25 cellular contexts compared by ENCODE assay signal in the genomic region with DNA sequence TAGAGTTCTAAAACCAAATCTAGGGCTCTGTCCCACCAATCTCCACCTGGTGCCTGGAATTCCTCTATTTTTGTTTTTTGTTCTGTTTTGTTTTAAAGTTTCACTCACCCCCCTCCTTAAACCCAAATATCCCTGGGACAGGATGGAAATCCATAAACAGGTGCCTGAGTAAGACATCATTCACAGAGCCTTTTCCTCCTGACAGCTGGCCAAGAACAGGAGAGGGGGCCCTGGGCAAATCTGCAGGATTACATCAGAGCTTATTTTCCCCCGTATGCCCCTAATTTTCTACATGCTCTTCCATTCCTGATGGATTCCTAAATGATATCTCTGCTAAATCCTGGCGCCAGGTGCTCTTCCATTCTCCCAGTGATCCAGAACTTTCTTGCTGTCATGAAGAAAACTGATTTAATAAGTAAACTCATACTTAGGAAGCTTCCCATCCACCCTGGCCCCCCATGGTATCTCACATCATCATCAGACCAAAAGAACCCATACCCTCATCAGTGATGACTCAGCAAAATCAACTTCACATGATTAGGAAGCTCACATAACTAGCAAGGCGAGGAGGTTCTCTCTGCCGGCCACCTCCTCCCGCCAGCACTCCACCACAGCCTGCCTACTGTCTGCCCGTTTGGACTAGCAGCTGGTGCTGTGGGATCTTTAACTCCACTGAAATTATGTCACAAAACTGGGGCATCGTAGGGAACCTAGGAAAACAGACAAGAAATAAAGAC.
DNase-seq lines count a peak whose midpoint lies in the region; ATAC-seq, FAIRE-seq and TF ChIP-seq lines count a peak whose summit lies in the region.
"Had no signal": no experiment of that assay in that cellular context is flagged by ENCODE, and none has a peak within 500 bp of the region (broad histone marks: within the 10 kb centered on the region; RNA-seq: fewer than 3 reads in every experiment).

No MANE protein-coding gene starts in this region.

- H3K14ac ChIP-seq in mesenchymal stem cell (ENCODE audit: low read length in 2 of 2): peak overlapping the region in 1 of 2 experiments; percentile 53

- ATAC-seq in GM23338: no peak
- ATAC-seq: foreskin keratinocyte; naive thymus-derived CD4-positive, alpha-beta T cell; stimulated activated naive B cell treated with anti-CD40 and anti-IgM and Interleukin-4, amounts not matched to agents 10 μg/mL and 1 μg/mL and 100 μg/mL, for 72 hours had no signal

- H3K36me3 ChIP-seq in GM23338 (ENCODE audit: insufficient read depth) (no peaks in the 10 kb centered on the region), mesenchymal stem cell (ENCODE audit: control insufficient read depth in 1 of 2, insufficient read depth in 2 of 2, low read depth in 1 of 2, low read length in 2 of 2) (peaks cover 0 to 2% of the 10 kb centered on the region in 2 experiments), adrenal gland (replicated peaks in 1 of 2) (no peaks in the 10 kb centered on the region)
- H3K36me3 ChIP-seq: breast epithelium, thyroid gland had no signal

- H2BK120ac ChIP-seq in mesenchymal stem cell (ENCODE audit: low read depth, low read length): no peak overlapping the region

- H3K4me1 ChIP-seq in GM23338 (ENCODE audit: insufficient read depth): no peaks in the 10 kb centered on the region
- peaks cover 16% of the 10 kb centered on the region for H3K4me1 ChIP-seq in mesenchymal stem cell (ENCODE audit: control insufficient read depth, insufficient read depth, low read depth, low read length)
- H3K4me1 ChIP-seq in adrenal gland (replicated peaks in 1 of 2): no peaks in the 10 kb centered on the region
- H3K4me1 ChIP-seq: foreskin keratinocyte had no signal

- H3K9me2 ChIP-seq in GM23338 (ENCODE audit: insufficient read depth): no peaks in the 10 kb centered on the region; the same call in 1 of the 2 replicates

- H3K9me3 Mint-ChIP-seq in GM23338: peaks cover 9% of the 10 kb centered on the region

- TF ChIP-seq CTCF in GM23338 (conservative IDR thresholded peaks at IDR 0.05; ENCODE audit: low read depth in 2 of 2) (no peak), adrenal gland (IDR thresholded peaks at IDR 0.05) (no peak)

- no peaks in the 10 kb centered on the region for H3K79me1 ChIP-seq in mesenchymal stem cell (replicated peaks; ENCODE audit: low read length, poor library complexity, severe bottlenecking)

- H2AFZ ChIP-seq in GM23338 (peak overlapping the region; percentile 86), mesenchymal stem cell (ENCODE audit: low read depth, low read length) (no peak overlapping the region)

- no peak overlapping the region for H3K9ac ChIP-seq in mesenchymal stem cell (ENCODE audit: low read length)

- no peak overlapping the region for H3K4ac ChIP-seq in mesenchymal stem cell (ENCODE audit: low read depth in 1 of 2, low read length in 2 of 2)

- no peak for TF ChIP-seq POLR2A in adrenal gland (IDR thresholded peaks at IDR 0.05)

- 0 out of 3 replicates have a peak, but pooled peaks cover 3% of the 10 kb centered on the region for H3K36me3 Mint-ChIP-seq in GM23338 (ENCODE audit: low read depth)
- H3K36me3 Mint-ChIP-seq: stimulated activated naive B cell treated with anti-CD40 and anti-IgM and Interleukin-4, amounts not matched to agents 10 μg/mL and 1 μg/mL and 100 μg/mL, for 72 hours had no signal

- no peaks in the 10 kb centered on the region for H4K20me1 ChIP-seq in GM23338 (replicated peaks; ENCODE audit: insufficient read depth)

- H4K91ac ChIP-seq in mesenchymal stem cell (ENCODE audit: low read length): peak overlapping the region; percentile 11

- H2AK5ac ChIP-seq in mesenchymal stem cell (ENCODE audit: low read length, severe bottlenecking): peak overlapping the region; percentile 67

- 84% methylated on average over 6 of the region's 7 CpGs for WGBS in mesenchymal stem cell
- 78 to 90% (median 88%) methylated on average over 7 of the region's 7 CpGs for WGBS in adrenal gland, 4 donors

- H3K18ac ChIP-seq in mesenchymal stem cell (ENCODE audit: low read depth in 1 of 2, low read length in 2 of 2): peak overlapping the region in 1 of 2 experiments; percentile 74

- H3K4me3 Mint-ChIP-seq in GM23338: no peak overlapping the region
- H3K4me3 Mint-ChIP-seq: dendritic cell treated with granulocyte-macrophage colony-stimulating factor and Interleukin-4, amounts not matched to agents 40 ng/mL and 50 ng/mL, for 4 days; naive thymus-derived CD4-positive, alpha-beta T cell; stimulated activated naive B cell treated with anti-CD40 and anti-IgM and Interleukin-4, amounts not matched to agents 10 μg/mL and 1 μg/mL and 100 μg/mL, for 72 hours had no signal

- H3K27me3 ChIP-seq in GM23338 (ENCODE audit: insufficient read depth) (no peaks in the 10 kb centered on the region), mesenchymal stem cell (ENCODE audit: control insufficient read depth in 1 of 2, insufficient read depth in 1 of 2, low read length in 2 of 2) (no peaks in the 10 kb centered on the region), adrenal gland (no peaks in the 10 kb centered on the region)
- H3K27me3 ChIP-seq: breast epithelium, foreskin keratinocyte, thyroid gland had no signal

- H3K4me2 ChIP-seq in GM23338 (no peak overlapping the region), mesenchymal stem cell (ENCODE audit: low read length, poor library complexity, severe bottlenecking) (no peak overlapping the region)

- H3K9me3 ChIP-seq in mesenchymal stem cell (ENCODE audit: control insufficient read depth, low read length): peaks cover 25% of the 10 kb centered on the region
- no peaks in the 10 kb centered on the region for H3K9me3 ChIP-seq in adrenal gland (replicated peaks in 1 of 3)
- H3K9me3 ChIP-seq: breast epithelium, thyroid gland had no signal

- no peaks in the 10 kb centered on the region for H3F3A ChIP-seq in GM23338 (replicated peaks; ENCODE audit: low read depth)

- peak overlapping the region in 1 of 2 experiments; percentile 50 for H2BK12ac ChIP-seq in mesenchymal stem cell (ENCODE audit: low read length in 2 of 2)

- H3K4me1 Mint-ChIP-seq in GM23338: peaks cover 9% of the 10 kb centered on the region

- H2BK5ac ChIP-seq in mesenchymal stem cell (ENCODE audit: low read depth, low read length, poor library complexity, severe bottlenecking): no peak overlapping the region

- no peak overlapping the region for H3K23ac ChIP-seq in mesenchymal stem cell (ENCODE audit: low read length in 2 of 2)

- no peak overlapping the region for H3K4me3 ChIP-seq in GM23338
- no peak overlapping the region for H3K4me3 ChIP-seq in mesenchymal stem cell (ENCODE audit: insufficient read depth in 1 of 2, low read depth in 1 of 2, low read length in 2 of 2)
- no peak overlapping the region for H3K4me3 ChIP-seq in adrenal gland
- H3K4me3 ChIP-seq: breast epithelium, lung, thyroid gland had no signal

- H2BK15ac ChIP-seq in mesenchymal stem cell (ENCODE audit: low read depth, poor library complexity, severe bottlenecking): no peak overlapping the region

- DNase-seq in CMK (ENCODE audit: low read depth) (peak; percentile 80), GM23338 (ENCODE audit: low spot score) (no peak), RCC 7860 (ENCODE audit: low spot score) (peak; percentile 10), mesenchymal stem cell (no peak), NCI-H345 treated with DMSO at 0.1 percent for 48 hours (lab: John Stamatoyannopoulos, UW; ENCODE audit: unreplicated experiment) (no peak), UCSD-AML1 (lab: John Stamatoyannopoulos, UW; ENCODE audit: unreplicated experiment) (no peak), SW480 (ENCODE audit: low spot score) (no peak), adrenal gland (no peak)
- DNase-seq: activated CD4-positive, CD25-positive, alpha-beta regulatory T cell; foreskin keratinocyte; hippocampal formation; islet precursor cell; KG1; naive thymus-derived CD4-positive, alpha-beta T cell; NCI-H1048; NCI-H2029; NCI-H510A treated with DMSO at 0.1 percent for 48 hours; Right ventricle myocardium superior; stimulated activated naive B cell treated with anti-CD40 and anti-IgM and Interleukin-4, amounts not matched to agents 10 μg/mL and 1 μg/mL and 100 μg/mL, for 72 hours; T-helper 1 cell; thyroid gland had no signal

- H4K8ac ChIP-seq in mesenchymal stem cell (ENCODE audit: low read length): peak overlapping the region; percentile 73

- no peak overlapping the region for H3K27ac Mint-ChIP-seq in GM23338
- H3K27ac Mint-ChIP-seq: stimulated activated naive B cell treated with anti-CD40 and anti-IgM and Interleukin-4, amounts not matched to agents 10 μg/mL and 1 μg/mL and 100 μg/mL, for 72 hours had no signal

- peaks cover 6% of the 10 kb centered on the region for H3K27me3 Mint-ChIP-seq in GM23338 (ENCODE audit: insufficient read depth, low read depth, poor library complexity)
- H3K27me3 Mint-ChIP-seq: naive thymus-derived CD4-positive, alpha-beta T cell had no signal

- intact Hi-C loops in adrenal gland (cut with DNase I): no loop called here

- no peak for FAIRE-seq in RCC 7860 (lab: Jason Lieb, UNC)

- H3K79me2 ChIP-seq in GM23338 (replicated peaks; ENCODE audit: insufficient read depth): no peaks in the 10 kb centered on the region

- H3K27ac ChIP-seq in GM23338 (ENCODE audit: low read depth) (no peak overlapping the region), mesenchymal stem cell (ENCODE audit: low read length, poor library complexity, severe bottlenecking) (no peak overlapping the region), adrenal gland (no peak overlapping the region)
- H3K27ac ChIP-seq: epithelial cell of prostate, foreskin keratinocyte had no signal

TF ChIP-seq in GM23338, 12 proteins besides CTCF, POLR2A, EP300 and RAD21 (continues in another document):
- TF ChIP-seq ZNF114 (CRISPR knock-in tag; IDR thresholded peaks at IDR 0.05): no peak
- TF ChIP-seq CREB1 (CRISPR knock-in tag; IDR thresholded peaks at IDR 0.05; ENCODE audit: low read depth): no peak

Comparison
In these comparisons a context has a peak if more than half of its experiments do, and no peak if none do; other contexts are left out.
1. DNase-seq: peak in CMK (single experiment) and RCC 7860 (single experiment); none in GM23338 (single experiment), mesenchymal stem cell (single experiment), NCI-H345 treated with DMSO at 0.1 percent for 48 hours (single experiment), UCSD-AML1 (single experiment), SW480 (single experiment) and adrenal gland (0 of 7).